ENCODE assay signal across 19 cellular contexts in genomic region chr14:98958048-98959031, GRCh38.
"Had no signal": no experiment of that assay in that cellular context is flagged by ENCODE, and none has a peak within 500 bp of the region (broad histone marks: within the 10 kb centered on the region; RNA-seq: fewer than 3 reads in every experiment).

No MANE protein-coding gene starts in this region.

- H3K27ac Mint-ChIP-seq: activated naive CD8-positive, alpha-beta T cell treated with anti-CD3 and anti-CD28 coated beads for 36 hours; stimulated activated naive CD8-positive, alpha-beta T cell treated with anti-CD3 and anti-CD28 coated beads, Interleukin-15, amount 100 ng/mL, for 72 hours had no signal

- DNase-seq: activated CD4-positive, alpha-beta T cell treated with anti-CD3 and anti-CD28 coated beads for 4 hours; activated gamma-delta T cell treated with Interleukin-2 at 50 U/mL for 16 hours; activated naive CD8-positive, alpha-beta T cell treated with anti-CD3 and anti-CD28 coated beads for 36 hours; activated T-cell treated with anti-CD3 and anti-CD28 coated beads, Interleukin-2, amount 50 U/mL, for 4 hours; brain microvascular endothelial cell; cerebellar nuclear complex; dermis blood vessel endothelial cell; foreskin keratinocyte; mucosa of descending colon; naive thymus-derived CD8-positive, alpha-beta T cell; posterior cingulate gyrus; stimulated activated CD4-positive, alpha-beta T cell treated with anti-CD3 and anti-CD28 coated beads, Interleukin-4, amount 100 ng/mL, for 1 hour; stimulated activated naive CD8-positive, alpha-beta T cell treated with anti-CD3 and anti-CD28 coated beads, Interleukin-15, amount 100 ng/mL, for 72 hours; T-helper 1 cell; thyroid gland had no signal

- H3K27me3 ChIP-seq: brain microvascular endothelial cell, neutrophil, thyroid gland had no signal

- H3K27ac ChIP-seq: brain microvascular endothelial cell, foreskin keratinocyte, neutrophil, SK-N-MC, thyroid gland, VCaP had no signal

- H3K9me3 ChIP-seq: mucosa of descending colon, neutrophil, thyroid gland had no signal

- H3K27me3 Mint-ChIP-seq: activated naive CD8-positive, alpha-beta T cell treated with anti-CD3 and anti-CD28 coated beads for 36 hours; naive thymus-derived CD8-positive, alpha-beta T cell; stimulated activated naive CD8-positive, alpha-beta T cell treated with anti-CD3 and anti-CD28 coated beads, Interleukin-15, amount 100 ng/mL, for 72 hours had no signal

- H3K9me3 Mint-ChIP-seq: activated naive CD8-positive, alpha-beta T cell treated with anti-CD3 and anti-CD28 coated beads for 36 hours; activated T-cell treated with anti-CD3 and anti-CD28 coated beads, Interleukin-2, amount 50 U/mL, for 4 hours; naive thymus-derived CD8-positive, alpha-beta T cell; stimulated activated naive CD8-positive, alpha-beta T cell treated with anti-CD3 and anti-CD28 coated beads, Interleukin-15, amount 100 ng/mL, for 72 hours had no signal

- H3K4me3 ChIP-seq: mucosa of descending colon, SK-N-MC, thyroid gland had no signal

- H3K4me3 Mint-ChIP-seq: activated naive CD8-positive, alpha-beta T cell treated with anti-CD3 and anti-CD28 coated beads for 36 hours; activated T-cell treated with anti-CD3 and anti-CD28 coated beads, Interleukin-2, amount 50 U/mL, for 4 hours; naive thymus-derived CD8-positive, alpha-beta T cell; stimulated activated naive CD8-positive, alpha-beta T cell treated with anti-CD3 and anti-CD28 coated beads, Interleukin-15, amount 100 ng/mL, for 72 hours had no signal

- ATAC-seq: activated T-cell treated with anti-CD3 and anti-CD28 coated beads, Interleukin-2, amount 50 U/mL, for 4 hours; left lobe of liver; naive thymus-derived CD8-positive, alpha-beta T cell; stimulated activated naive CD8-positive, alpha-beta T cell treated with anti-CD3 and anti-CD28 coated beads, Interleukin-15, amount 100 ng/mL, for 72 hours had no signal

- H3K36me3 Mint-ChIP-seq: activated naive CD8-positive, alpha-beta T cell treated with anti-CD3 and anti-CD28 coated beads for 36 hours; naive thymus-derived CD8-positive, alpha-beta T cell had no signal

- H3K4me1 ChIP-seq: thyroid gland had no signal

- H3K36me3 ChIP-seq: brain microvascular endothelial cell, neutrophil, thyroid gland had no signal
